38 cellular contexts compared by ENCODE assay signal in the genomic region with DNA sequence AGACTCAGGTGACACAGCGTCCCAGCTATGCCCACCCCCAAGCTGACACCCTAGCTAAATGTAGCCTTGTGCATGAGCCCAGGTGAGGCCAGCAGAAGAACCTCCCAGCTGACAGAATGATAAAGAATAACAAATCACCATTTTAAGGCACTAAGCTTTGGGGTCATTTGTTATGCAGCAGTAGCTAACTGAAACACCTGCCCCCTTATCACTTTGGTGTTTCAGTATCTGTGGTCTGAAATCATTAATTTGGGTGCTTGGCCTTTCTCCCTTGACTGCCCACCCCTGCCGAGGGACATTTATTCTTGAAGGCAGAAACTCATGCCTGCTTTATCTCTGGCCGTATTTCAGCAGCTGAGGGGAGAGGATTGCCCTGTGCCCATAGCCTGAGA. TPM values are rescaled to one million over a fixed set of nuclear protein-coding genes. Genes with fewer than 3 reads are reported as not detected.
"Had no signal": no experiment of that assay in that cellular context is flagged by ENCODE, and none has a peak within 500 bp of the region (broad histone marks: within the 10 kb centered on the region; RNA-seq: fewer than 3 reads in every experiment).

No MANE protein-coding gene starts in this region.

- H3K27ac ChIP-seq: adrenal gland, body of pancreas, brain microvascular endothelial cell, breast epithelium, VCaP had no signal

- H3K9me3 Mint-ChIP-seq: activated B cell treated with CpG ODN at 0.5 μM for 24 hours; activated CD4-positive, alpha-beta memory T cell treated with anti-CD3 and anti-CD28 coated beads for 36 hours; activated naive CD4-positive, alpha-beta T cell treated with anti-CD3 and anti-CD28 coated beads for 36 hours; activated T-cell treated with anti-CD3 and anti-CD28 coated beads, Interleukin-2, amount 50 U/mL, for 4 hours; T-helper 2 cell treated with Interferon-gamma antibody and Interleukin-4, amounts not matched to agents 5 μg/mL and 100 μg/mL, for 36 hours had no signal

- DNase-seq: activated B cell treated with CpG ODN at 0.5 μM for 24 hours; activated CD4-positive, alpha-beta memory T cell treated with anti-CD3 and anti-CD28 coated beads for 36 hours; activated CD4-positive, alpha-beta T cell treated with anti-CD3 and anti-CD28 coated beads for 4 hours; activated CD4-positive, alpha-beta T cell treated with anti-CD3 and anti-CD28 coated beads, Interleukin-2, amount 10 ng/mL, durations not matched to agents 24 days and 14 days; activated CD4-positive, alpha-beta T cell treated with anti-CD3 and anti-CD28 coated beads, Interleukin-2, amount 50 U/mL, for 1 hour; activated CD4-positive, alpha-beta T cell treated with anti-CD3 and anti-CD28 coated beads, Interleukin-2, amount 50 U/mL, for 4 hours; activated CD4-positive, CD25-positive, alpha-beta regulatory T cell treated with anti-CD3 and anti-CD28 coated beads, Interleukin-2, amount 50 U/mL, for 72 hours; activated CD8-positive, alpha-beta memory T cell treated with anti-CD3 and anti-CD28 coated beads, Interleukin-2, amount 50 U/mL, for 4 hours; activated CD8-positive, alpha-beta T cell treated with anti-CD3 and anti-CD28 coated beads for 36 hours; activated effector memory CD4-positive, alpha-beta T cell treated with anti-CD3 and anti-CD28 coated beads, Interleukin-2, amount 50 U/mL, for 16 hours; activated gamma-delta T cell treated with Interleukin-2 at 50 U/mL for 16 hours; activated naive CD4-positive, alpha-beta T cell; activated naive CD4-positive, alpha-beta T cell treated with anti-CD3 and anti-CD28 coated beads for 36 hours; activated naive CD4-positive, alpha-beta T cell treated with anti-CD3 and anti-CD28 coated beads, Interleukin-2, amount 50 U/mL, for 16 hours; activated naive CD8-positive, alpha-beta T cell treated with anti-CD3 and anti-CD28 coated beads for 36 hours; activated T-cell treated with anti-CD3 and anti-CD28 coated beads for 4 hours; activated T-cell treated with anti-CD3 and anti-CD28 coated beads, Interleukin-2, amount 50 U/mL, for 1 hour; activated T-cell treated with anti-CD3 and anti-CD28 coated beads, Interleukin-2, amount 50 U/mL, for 4 hours; activated T-cell treated with anti-CD3 and anti-CD28 coated beads, Interleukin-2, amount 50 U/mL, for 72 hours; adrenal gland; amniotic stem cell; aorta; body of pancreas; brain microvascular endothelial cell; central memory CD4-positive, alpha-beta T cell; T-helper 1 cell; T-helper 2 cell; T-helper 9 cell had no signal

- H3K27me3 ChIP-seq: adrenal gland, body of pancreas, brain microvascular endothelial cell had no signal

- H3K36me3 ChIP-seq: adrenal gland, brain microvascular endothelial cell, breast epithelium had no signal

- FAIRE-seq: astrocyte, TTC549 had no signal

- H3K27me3 Mint-ChIP-seq: activated CD4-positive, alpha-beta T cell treated with anti-CD3 and anti-CD28 coated beads, Interleukin-2, amount 10 ng/mL, durations not matched to agents 24 days and 14 days had no signal

- H3K4me1 Mint-ChIP-seq: activated B cell treated with CpG ODN at 0.5 μM for 24 hours had no signal

- H3K36me3 Mint-ChIP-seq: activated CD4-positive, alpha-beta memory T cell treated with anti-CD3 and anti-CD28 coated beads for 36 hours had no signal

- H3K4me1 ChIP-seq: adrenal gland, body of pancreas, breast epithelium had no signal

- H3K4me3 ChIP-seq: adrenal gland, body of pancreas, breast epithelium had no signal

- ATAC-seq: activated CD8-positive, alpha-beta T cell treated with anti-CD3 and anti-CD28 coated beads for 36 hours; activated naive CD4-positive, alpha-beta T cell treated with anti-CD3 and anti-CD28 coated beads, Interleukin-2, amount 50 U/mL, for 72 hours; activated T-cell treated with anti-CD3 and anti-CD28 coated beads, Interleukin-2, amount 50 U/mL, for 4 hours; activated T-cell treated with anti-CD3 and anti-CD28 coated beads, Interleukin-2, amount 50 U/mL, for 72 hours; activated T-helper 17 cell treated with anti-CD3 and anti-CD28 coated beads, Interleukin-2, amount 50 U/mL, for 72 hours; body of pancreas had no signal

- H3K9me3 ChIP-seq: adrenal gland, body of pancreas, breast epithelium had no signal

- H3K4me3 Mint-ChIP-seq: activated B cell treated with CpG ODN at 0.5 μM for 24 hours; activated CD4-positive, alpha-beta memory T cell treated with anti-CD3 and anti-CD28 coated beads for 36 hours; activated CD4-positive, alpha-beta T cell treated with anti-CD3 and anti-CD28 coated beads, Interleukin-2, amount 10 ng/mL, durations not matched to agents 24 days and 14 days; activated CD8-positive, alpha-beta T cell treated with anti-CD3 and anti-CD28 coated beads for 36 hours; activated naive CD4-positive, alpha-beta T cell treated with anti-CD3 and anti-CD28 coated beads for 36 hours; activated naive CD8-positive, alpha-beta T cell treated with anti-CD3 and anti-CD28 coated beads for 36 hours; activated T-cell treated with anti-CD3 and anti-CD28 coated beads, Interleukin-2, amount 50 U/mL, for 4 hours; activated T-helper 1 cell treated with anti-CD3 and anti-CD28 coated beads, Interleukin-12 subunit alpha, Interleukin-12 subunit beta, Interleukin-2, Interleukin-4 antibody, amounts not matched to agents 30 ng/mL and 10 ng/mL and 1 ng/mL, durations not matched to agents 14 hours and 24 hours and 36 hours; T-helper 1 cell treated with Interleukin-12 subunit alpha and Interleukin-12 subunit beta and Interleukin-4 antibody, amounts not matched to agents 30 μg/mL and 1 μg/mL, for 36 hours; T-helper 2 cell treated with Interferon-gamma antibody and Interleukin-4, amounts not matched to agents 5 μg/mL and 100 μg/mL, for 36 hours had no signal

- H3K27ac Mint-ChIP-seq: activated B cell treated with CpG ODN at 0.5 μM for 24 hours; activated CD4-positive, alpha-beta memory T cell treated with anti-CD3 and anti-CD28 coated beads for 36 hours; activated CD4-positive, alpha-beta T cell treated with anti-CD3 and anti-CD28 coated beads, Interleukin-2, amount 10 ng/mL, durations not matched to agents 24 days and 14 days; activated CD8-positive, alpha-beta T cell treated with anti-CD3 and anti-CD28 coated beads for 36 hours; activated naive CD4-positive, alpha-beta T cell treated with anti-CD3 and anti-CD28 coated beads for 36 hours; activated naive CD4-positive, alpha-beta T cell treated with anti-CD3 and anti-CD28 coated beads, Interleukin-2, amount 50 U/mL, for 72 hours; activated naive CD8-positive, alpha-beta T cell treated with anti-CD3 and anti-CD28 coated beads for 36 hours; activated T-cell treated with anti-CD3 and anti-CD28 coated beads, Interleukin-2, amount 50 U/mL, for 72 hours; activated T-helper 1 cell treated with anti-CD3 and anti-CD28 coated beads, Interleukin-12 subunit alpha, Interleukin-12 subunit beta, Interleukin-2, Interleukin-4 antibody, amounts not matched to agents 30 ng/mL and 10 ng/mL and 1 ng/mL, durations not matched to agents 14 hours and 24 hours and 36 hours; T-helper 1 cell treated with Interleukin-12 subunit alpha and Interleukin-12 subunit beta and Interleukin-4 antibody, amounts not matched to agents 30 μg/mL and 1 μg/mL, for 36 hours; T-helper 2 cell treated with Interferon-gamma antibody and Interleukin-4, amounts not matched to agents 5 μg/mL and 100 μg/mL, for 36 hours had no signal

RNA-seq across cellular contexts. Expression of a gene that starts 30.0 kb away (rescaled TPM):
- total RNA-seq: activated B cell treated with CpG ODN at 0.5 μM for 24 hours; activated CD4-positive, alpha-beta memory T cell treated with anti-CD3 and anti-CD28 coated beads for 36 hours; activated CD8-positive, alpha-beta memory T cell treated with anti-CD3 and anti-CD28 coated beads for 36 hours; activated CD8-positive, alpha-beta T cell treated with anti-CD3 and anti-CD28 coated beads for 36 hours; activated naive CD4-positive, alpha-beta T cell treated with anti-CD3 and anti-CD28 coated beads for 36 hours; activated naive CD4-positive, alpha-beta T cell treated with anti-CD3 and anti-CD28 coated beads, Interleukin-2, amount 50 U/mL, for 72 hours; activated naive CD8-positive, alpha-beta T cell treated with anti-CD3 and anti-CD28 coated beads for 36 hours; activated T-cell treated with anti-CD3 and anti-CD28 coated beads, Interleukin-2, amount 50 U/mL, for 4 hours had no signal
